ENCODE assay signal across 13 cellular contexts in genomic region chr15:40955930-40956542, GRCh38. TPM values are rescaled to one million over a fixed set of nuclear protein-coding genes. Genes with fewer than 3 reads are reported as not detected.
A peak's percentile ranks its signal among the peaks of the same experiment; 100 is the strongest.
DNase-seq lines count a peak whose midpoint lies in the region; ATAC-seq and TF ChIP-seq lines count a peak whose summit lies in the region.
"Had no signal": no experiment of that assay in that cellular context is flagged by ENCODE, and none has a peak within 500 bp of the region (broad histone marks: within the 10 kb centered on the region; RNA-seq: fewer than 3 reads in every experiment).

No MANE protein-coding gene starts in this region.

- H3K4me1 ChIP-seq in mammary epithelial cell (ENCODE audit: insufficient read depth, low read length): peaks cover 20% of the 10 kb centered on the region
- peaks cover 10% of the 10 kb centered on the region for H3K4me1 ChIP-seq in hepatocyte (ENCODE audit: insufficient read depth)
- H3K4me1 ChIP-seq in tibial artery: peaks cover 0 to 55% (median 39%) of the 10 kb centered on the region in 4 donors

- POLR2A ChIA-PET in MCF 10A (lab: Yijun Ruan, JAX): no interaction called here
- POLR2A ChIA-PET in activated CD4-positive, alpha-beta memory T cell treated with anti-CD3 and anti-CD28 coated beads for 36 hours (lab: Charles Lee): interaction anchor here (1.2 kb wide), 1 partner anchor 14 kb away, joined by 3 read pairs; no protein-coding TSS in a partner anchor

- dilution Hi-C loops in mammary epithelial cell (cut with HindIII; ENCODE audit: low sequenced_read_pairs): no loop called here

- H3K4me2 ChIP-seq in mammary epithelial cell (ENCODE audit: insufficient read depth, low read depth, low read length) (no peak overlapping the region), hepatocyte (peak overlapping the region; percentile 84)

- no peak overlapping the region for H3K27ac ChIP-seq in mammary epithelial cell (ENCODE audit: insufficient read depth, low read depth, low read length)
- no peak overlapping the region for H3K27ac ChIP-seq in hepatocyte
- H3K27ac ChIP-seq in tibial artery: peak overlapping the region; percentile 70 to 72

- DNase-seq in MCF 10A (ENCODE audit: unreplicated experiment) (no peak), mammary epithelial cell (no peak), hepatocyte (ENCODE audit: low spot score) (peak; percentile 16), tibial artery (no peak), CD1c-positive myeloid dendritic cell (ENCODE audit: extremely low spot score) (no peak)
- DNase-seq in activated CD4-positive, alpha-beta memory T cell treated with anti-CD3 and anti-CD28 coated beads for 36 hours: no peak
- DNase-seq: activated naive CD4-positive, alpha-beta T cell treated with Interleukin-2 at 50 U/mL for 16 hours; CD8-positive, alpha-beta memory T cell; small intestine; stimulated activated CD8-positive, alpha-beta memory T cell treated with anti-CD3 and anti-CD28 coated beads, Interleukin-4, amount 100 ng/mL, for 48 hours had no signal

- ATAC-seq in GM18873 (IDR thresholded peaks at IDR 0.05; ENCODE audit: low FRiP score, unreplicated experiment): no peak
- ATAC-seq in HG03432 (IDR thresholded peaks at IDR 0.05; ENCODE audit: unreplicated experiment): no peak

- no peaks in the 10 kb centered on the region for H4K20me1 ChIP-seq in mammary epithelial cell (ENCODE audit: insufficient read depth, low read length)
- peaks cover 24% of the 10 kb centered on the region for H4K20me1 ChIP-seq in hepatocyte (ENCODE audit: insufficient read depth, poor library complexity, severe bottlenecking)

- H3K4me3 ChIP-seq in mammary epithelial cell (replicated peaks in 1 of 3; ENCODE audit: insufficient read depth in 1 of 3, low read depth in 2 of 3, low read length in 3 of 3): no peak overlapping the region
- H3K4me3 ChIP-seq in hepatocyte: no peak overlapping the region
- H3K4me3 ChIP-seq in tibial artery: no peak overlapping the region

- H3K27ac Mint-ChIP-seq in MCF 10A (ENCODE audit: low read depth, unreplicated experiment): peak overlapping the region; percentile 7
- H3K27ac Mint-ChIP-seq in activated CD4-positive, alpha-beta memory T cell treated with anti-CD3 and anti-CD28 coated beads for 36 hours: no peak overlapping the region

- intact Hi-C loops in MCF 10A (cut with micrococcal nuclease) (no loop called here), mammary epithelial cell (cut with micrococcal nuclease) (loop anchor here (10.0 kb wide), 1 partner anchor 379 kb away; the partner anchor contains the start of genes NUSAP1 and OIP5), tibial artery (cut with DNase I; ENCODE audit: low total_unique reads) (no loop called here)
- intact Hi-C loops in activated CD4-positive, alpha-beta memory T cell treated with anti-CD3 and anti-CD28 coated beads for 36 hours (cut with micrococcal nuclease): no loop called here

- H3K27me3 ChIP-seq in mammary epithelial cell (ENCODE audit: insufficient read depth, low read length): no peaks in the 10 kb centered on the region
- H3K27me3 ChIP-seq in hepatocyte: no peaks in the 10 kb centered on the region
- no peaks in the 10 kb centered on the region for H3K27me3 ChIP-seq in tibial artery

- peaks cover 38% of the 10 kb centered on the region for H3K4me1 Mint-ChIP-seq in MCF 10A (ENCODE audit: insufficient read depth, unreplicated experiment)
- H3K4me1 Mint-ChIP-seq in activated CD4-positive, alpha-beta memory T cell treated with anti-CD3 and anti-CD28 coated beads for 36 hours (ENCODE audit: low read depth): peaks cover 38% of the 10 kb centered on the region

- peaks cover 19% of the 10 kb centered on the region for H3K36me3 Mint-ChIP-seq in MCF 10A (ENCODE audit: insufficient read depth, unreplicated experiment)
- H3K36me3 Mint-ChIP-seq in activated CD4-positive, alpha-beta memory T cell treated with anti-CD3 and anti-CD28 coated beads for 36 hours: peaks cover 29% of the 10 kb centered on the region

- CTCF ChIA-PET in MCF 10A (lab: Yijun Ruan, JAX): interaction anchor here (0.6 to 7.2 kb wide), 2 partner anchors 15 to 264 kb away, joined by 5 to 59 read pairs; no protein-coding TSS in a partner anchor
- CTCF ChIA-PET in mammary epithelial cell (lab: Charles Lee; ENCODE audit: low non-redundant PET): no interaction called here
- CTCF ChIA-PET in activated CD4-positive, alpha-beta memory T cell treated with anti-CD3 and anti-CD28 coated beads for 36 hours (lab: Charles Lee): interaction anchor here (6.5 kb wide), 1 partner anchor 15 kb away, joined by 69 read pairs; no protein-coding TSS in a partner anchor

- H3K79me2 ChIP-seq in mammary epithelial cell (ENCODE audit: insufficient read depth, low read length): no peaks in the 10 kb centered on the region
- peaks cover 17% of the 10 kb centered on the region for H3K79me2 ChIP-seq in hepatocyte

- no peaks in the 10 kb centered on the region for H3K9me2 ChIP-seq in hepatocyte (replicated peaks; ENCODE audit: insufficient read depth)

- H3K9ac ChIP-seq in mammary epithelial cell (ENCODE audit: insufficient read depth, low read length): no peak overlapping the region

- no peaks in the 10 kb centered on the region for H3K9me3 Mint-ChIP-seq in MCF 10A (ENCODE audit: unreplicated experiment)
- no peaks in the 10 kb centered on the region for H3K9me3 Mint-ChIP-seq in activated CD4-positive, alpha-beta memory T cell treated with anti-CD3 and anti-CD28 coated beads for 36 hours
- H3K9me3 Mint-ChIP-seq: CD8-positive, alpha-beta memory T cell had no signal

- peak overlapping the region; percentile 45 for H3K4me3 Mint-ChIP-seq in MCF 10A (ENCODE audit: unreplicated experiment)
- H3K4me3 Mint-ChIP-seq in activated CD4-positive, alpha-beta memory T cell treated with anti-CD3 and anti-CD28 coated beads for 36 hours: peak overlapping the region; percentile 31

- BruUV-seq in MCF 10A (replicated peaks; lab: Mats Ljungman, UMichigan) (no TSS peak), mammary epithelial cell (replicated peaks; lab: Mats Ljungman, UMichigan) (no TSS peak)

- H3K27me3 Mint-ChIP-seq in MCF 10A (ENCODE audit: insufficient read depth, unreplicated experiment): no peaks in the 10 kb centered on the region
- no peaks in the 10 kb centered on the region for H3K27me3 Mint-ChIP-seq in activated CD4-positive, alpha-beta memory T cell treated with anti-CD3 and anti-CD28 coated beads for 36 hours

- WGBS in mammary epithelial cell (ENCODE audit: low coverage, missing lambda C conversion rate): 100% methylated on average over 1 of the region's 3 CpGs
- 74% methylated on average over 3 of the region's 3 CpGs for WGBS in hepatocyte (ENCODE audit: low lambda C conversion rate, missing lambda C conversion rate)

- in situ Hi-C loops in mammary epithelial cell (cut with MboI; ENCODE audit: low sequenced_read_pairs in 2 of 2): no loop called here

- TF ChIP-seq CTCF in MCF 10A (IDR thresholded peaks at IDR 0.05; ENCODE audit: unreplicated experiment): no peak
- no peak for TF ChIP-seq CTCF in mammary epithelial cell (conservative IDR thresholded peaks at IDR 0.05 in 1 of 2, IDR thresholded peaks at IDR 0.05 in 1 of 2; ENCODE audit: extremely low read depth in 1 of 2, insufficient read depth in 1 of 2, low read depth in 1 of 2, low read length in 2 of 2)
- no peak for TF ChIP-seq CTCF in hepatocyte (IDR thresholded peaks at IDR 0.05; ENCODE audit: poor library complexity)
- TF ChIP-seq CTCF in tibial artery (IDR thresholded peaks at IDR 0.05): no peak

- H3K36me3 ChIP-seq in mammary epithelial cell (ENCODE audit: insufficient read depth, low read length): no peaks in the 10 kb centered on the region
- no peaks in the 10 kb centered on the region for H3K36me3 ChIP-seq in hepatocyte (replicated peaks; ENCODE audit: insufficient read depth, low read depth)
- no peaks in the 10 kb centered on the region for H3K36me3 ChIP-seq in tibial artery

- H2AFZ ChIP-seq in mammary epithelial cell (ENCODE audit: low read depth, low read length) (no peak overlapping the region), hepatocyte (no peak overlapping the region)

- H3K9me3 ChIP-seq in mammary epithelial cell (replicated peaks; ENCODE audit: insufficient read depth, low read length) (no peaks in the 10 kb centered on the region), hepatocyte (ENCODE audit: low read depth) (no peaks in the 10 kb centered on the region), tibial artery (no peaks in the 10 kb centered on the region)

RNA-seq across cellular contexts. Expression of gene CHAC1, which starts 2.8 kb away (rescaled TPM):
- total RNA-seq in MCF 10A (2022) (35.5 and 49.4 TPM in 2 replicates), mammary epithelial cell (100 to 1,000 TPM in 1 of 2 donors, 10 to 100 TPM in 1; 72.4 to 127 TPM), hepatocyte (22.1 and 26.8 TPM in 2 replicates)
- polyA plus RNA-seq in mammary epithelial cell (30.9 TPM), hepatocyte (15.6 and 16.2 TPM in 2 replicates)
- polyA minus RNA-seq in mammary epithelial cell: 37.2 TPM
- total RNA-seq in activated CD4-positive, alpha-beta memory T cell treated with anti-CD3 and anti-CD28 coated beads for 36 hours: 10 to 100 TPM; 21.6 to 22.3 TPM
- polyA plus RNA-seq: CD8-positive, alpha-beta memory T cell had no signal

RNA-seq across cellular contexts. Expression of gene DLL4, which starts 26.9 kb away (rescaled TPM):
- total RNA-seq in MCF 10A (2022) (0.10 TPM in 1 of 2 replicates, not detected in the other), mammary epithelial cell (under 1 TPM in 1 of 2 donors, not detected in 1; under 0.01 TPM), hepatocyte (2.3 and 2.8 TPM in 2 replicates)
- polyA plus RNA-seq in mammary epithelial cell (not detected), hepatocyte (1.1 TPM in 1 of 2 replicates, not detected in the other)
- not detected for polyA minus RNA-seq in mammary epithelial cell
- total RNA-seq in activated CD4-positive, alpha-beta memory T cell treated with anti-CD3 and anti-CD28 coated beads for 36 hours: not detected
- total RNA-seq: CD8-positive, alpha-beta memory T cell; mononuclear cell had no signal
- polyA plus RNA-seq: CD8-positive, alpha-beta memory T cell had no signal

Comparison
In these comparisons a context has a peak if more than half of its experiments do, and no peak if none do; other contexts are left out.
1. H3K27ac ChIP-seq: peak in tibial artery (2 of 2); none in mammary epithelial cell (single experiment) and hepatocyte (single experiment).